ENCODE assay signal across 18 cellular contexts in the genomic region with DNA sequence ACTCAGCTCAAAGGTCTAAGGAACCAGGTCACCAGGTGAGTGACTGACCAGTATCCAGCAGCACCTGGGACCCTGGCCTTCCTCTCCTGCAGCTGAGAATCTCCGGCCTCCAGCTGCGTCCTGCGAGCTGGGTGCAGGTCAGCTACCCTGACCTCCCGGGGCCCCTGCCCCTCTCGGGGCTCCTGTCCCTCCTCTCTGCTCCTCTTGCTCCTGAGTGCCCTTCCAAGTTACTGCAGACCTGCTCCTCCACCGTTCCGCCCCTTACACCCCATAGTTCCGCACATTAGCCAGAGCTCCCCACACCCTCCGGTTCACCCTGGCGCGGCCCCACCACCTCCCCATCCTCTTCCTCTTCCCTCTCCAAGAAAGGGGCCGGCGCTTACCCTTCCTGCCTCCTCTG. TPM values are rescaled to one million over a fixed set of nuclear protein-coding genes. Genes with fewer than 3 reads are reported as not detected.
"Had no signal": no experiment of that assay in that cellular context is flagged by ENCODE, and none has a peak within 500 bp of the region (broad histone marks: within the 10 kb centered on the region; RNA-seq: fewer than 3 reads in every experiment).

No MANE protein-coding gene starts in this region.

- ATAC-seq: gastroesophageal sphincter; left lobe of liver; naive thymus-derived CD8-positive, alpha-beta T cell; stimulated activated naive B cell treated with anti-CD40 and anti-IgM and Interleukin-4, amounts not matched to agents 10 μg/mL and 1 μg/mL and 100 μg/mL, for 72 hours; T-cell had no signal

- H3K4me1 ChIP-seq: adrenal gland, gastroesophageal sphincter had no signal

- H3K27ac Mint-ChIP-seq: activated naive CD4-positive, alpha-beta T cell treated with anti-CD3 and anti-CD28 coated beads, Interleukin-2, amount 10 ng/mL, durations not matched to agents 7 days and 5 days; stimulated activated naive B cell treated with anti-CD40 and anti-IgM and Interleukin-4, amounts not matched to agents 10 μg/mL and 1 μg/mL and 100 μg/mL, for 72 hours had no signal

- DNase-seq: activated CD4-positive, alpha-beta T cell treated with anti-CD3 and anti-CD28 coated beads for 1 hour; activated CD4-positive, alpha-beta T cell treated with anti-CD3 and anti-CD28 coated beads, Interleukin-2, amount 50 U/mL, for 48 hours; activated naive CD4-positive, alpha-beta T cell treated with anti-CD3 and anti-CD28 coated beads, Interleukin-2, amount 10 ng/mL, durations not matched to agents 7 days and 5 days; activated T-cell treated with anti-CD3 and anti-CD28 coated beads, Interleukin-2, amount 50 U/mL, for 24 hours; adrenal gland; heart right ventricle; naive thymus-derived CD8-positive, alpha-beta T cell; retina; stimulated activated naive B cell treated with anti-CD40 and anti-IgM and Interleukin-4, amounts not matched to agents 10 μg/mL and 1 μg/mL and 100 μg/mL, for 72 hours; T-cell; T-helper 9 cell; thyroid gland had no signal

- H3K4me3 Mint-ChIP-seq: activated naive CD4-positive, alpha-beta T cell treated with anti-CD3 and anti-CD28 coated beads, Interleukin-2, amount 10 ng/mL, durations not matched to agents 7 days and 5 days; activated T-cell treated with anti-CD3 and anti-CD28 coated beads, Interleukin-2, amount 50 U/mL, for 24 hours; stimulated activated naive B cell treated with anti-CD40 and anti-IgM and Interleukin-4, amounts not matched to agents 10 μg/mL and 1 μg/mL and 100 μg/mL, for 72 hours; T-cell had no signal

- H3K4me3 ChIP-seq: adrenal gland, gastroesophageal sphincter, heart right ventricle, thyroid gland had no signal

- H3K27me3 Mint-ChIP-seq: activated T-cell treated with anti-CD3 and anti-CD28 coated beads, Interleukin-2, amount 50 U/mL, for 24 hours; naive thymus-derived CD8-positive, alpha-beta T cell; T-cell had no signal

- H3K36me3 ChIP-seq: adrenal gland, gastroesophageal sphincter, heart right ventricle, neutrophil, thyroid gland had no signal

- H3K9me3 ChIP-seq: adrenal gland, gastroesophageal sphincter, heart right ventricle, neutrophil, thyroid gland had no signal

- H3K27me3 ChIP-seq: thyroid gland had no signal

- H3K9me3 Mint-ChIP-seq: activated naive CD4-positive, alpha-beta T cell treated with anti-CD3 and anti-CD28 coated beads, Interleukin-2, amount 10 ng/mL, durations not matched to agents 7 days and 5 days; activated T-cell treated with anti-CD3 and anti-CD28 coated beads, Interleukin-2, amount 50 U/mL, for 24 hours; naive thymus-derived CD8-positive, alpha-beta T cell; stimulated activated naive B cell treated with anti-CD40 and anti-IgM and Interleukin-4, amounts not matched to agents 10 μg/mL and 1 μg/mL and 100 μg/mL, for 72 hours; T-cell had no signal

- H3K27ac ChIP-seq: adrenal gland, gastroesophageal sphincter, heart right ventricle, neutrophil, thyroid gland had no signal

- H3K36me3 Mint-ChIP-seq: activated naive CD4-positive, alpha-beta T cell treated with anti-CD3 and anti-CD28 coated beads, Interleukin-2, amount 10 ng/mL, durations not matched to agents 7 days and 5 days; naive thymus-derived CD8-positive, alpha-beta T cell; stimulated activated naive B cell treated with anti-CD40 and anti-IgM and Interleukin-4, amounts not matched to agents 10 μg/mL and 1 μg/mL and 100 μg/mL, for 72 hours; T-cell had no signal

RNA-seq across cellular contexts. Expression of a gene that starts 10.6 kb away (rescaled TPM):
- total RNA-seq: dermis microvascular lymphatic vessel endothelial cell, gastroesophageal sphincter, heart right ventricle, mucosa of gallbladder had no signal

RNA-seq across cellular contexts. Expression of a gene that starts 51.5 kb away (rescaled TPM):
- total RNA-seq: chondrocyte, dermis microvascular lymphatic vessel endothelial cell, gastroesophageal sphincter, heart right ventricle, left lobe of liver, mucosa of gallbladder had no signal

RNA-seq across cellular contexts. Expression of a gene that starts 55.9 kb away (rescaled TPM):
- total RNA-seq: adrenal gland; chondrocyte; gastroesophageal sphincter; heart right ventricle; left lobe of liver; naive thymus-derived CD8-positive, alpha-beta T cell; thyroid gland had no signal
